ENCODE assay signal across 15 cellular contexts in genomic region chr10:93515071-93515962, GRCh38. TPM values are rescaled to one million over a fixed set of nuclear protein-coding genes. Genes with fewer than 3 reads are reported as not detected.
DNase-seq lines count a peak whose midpoint lies in the region; ATAC-seq and TF ChIP-seq lines count a peak whose summit lies in the region.
"Had no signal": no experiment of that assay in that cellular context is flagged by ENCODE, and none has a peak within 500 bp of the region (broad histone marks: within the 10 kb centered on the region; RNA-seq: fewer than 3 reads in every experiment).

No MANE protein-coding gene starts in this region.

- H3K27me3 Mint-ChIP-seq in T-helper 2 cell treated with Interferon-gamma antibody and Interleukin-4, amounts not matched to agents 5 μg/mL and 100 μg/mL, for 36 hours (ENCODE audit: low read depth) = no peaks in the 10 kb centered on the region
- no peaks in the 10 kb centered on the region for H3K27me3 Mint-ChIP-seq in activated T-helper 1 cell treated with anti-CD3 and anti-CD28 coated beads, Interleukin-12 subunit alpha, Interleukin-12 subunit beta, Interleukin-2, Interleukin-4 antibody, amounts not matched to agents 30 ng/mL and 10 ng/mL and 1 ng/mL, durations not matched to agents 14 hours and 24 hours and 36 hours (ENCODE audit: insufficient read depth)

- H3K36me3 Mint-ChIP-seq in T-helper 2 cell treated with Interferon-gamma antibody and Interleukin-4, amounts not matched to agents 5 μg/mL and 100 μg/mL, for 36 hours (ENCODE audit: low read depth) = peaks cover 56% of the 10 kb centered on the region
- H3K36me3 Mint-ChIP-seq in activated T-helper 1 cell treated with anti-CD3 and anti-CD28 coated beads, Interleukin-12 subunit alpha, Interleukin-12 subunit beta, Interleukin-2, Interleukin-4 antibody, amounts not matched to agents 30 ng/mL and 10 ng/mL and 1 ng/mL, durations not matched to agents 14 hours and 24 hours and 36 hours (ENCODE audit: low read depth) = peaks cover 40% of the 10 kb centered on the region

- peak; percentile 86 for ATAC-seq in upper lobe of right lung
- ATAC-seq in HG03025 (IDR thresholded peaks at IDR 0.05; ENCODE audit: low FRiP score, unreplicated experiment) = no peak

- intact Hi-C loops in upper lobe of right lung (cut with DNase I) = no loop called here
- intact Hi-C loops in activated T-helper 1 cell treated with anti-CD3 and anti-CD28 coated beads, Interleukin-12 subunit alpha, Interleukin-12 subunit beta, Interleukin-2, Interleukin-4 antibody, amounts not matched to agents 30 ng/mL and 10 ng/mL and 1 ng/mL, durations not matched to agents 14 hours and 24 hours and 36 hours (cut with micrococcal nuclease) = no loop called here

- H3K4me3 Mint-ChIP-seq in T-helper 2 cell treated with Interferon-gamma antibody and Interleukin-4, amounts not matched to agents 5 μg/mL and 100 μg/mL, for 36 hours = no peak overlapping the region
- H3K4me3 Mint-ChIP-seq in activated T-helper 1 cell treated with anti-CD3 and anti-CD28 coated beads, Interleukin-12 subunit alpha, Interleukin-12 subunit beta, Interleukin-2, Interleukin-4 antibody, amounts not matched to agents 30 ng/mL and 10 ng/mL and 1 ng/mL, durations not matched to agents 14 hours and 24 hours and 36 hours = no peak overlapping the region

- no peaks in the 10 kb centered on the region for H3K36me3 ChIP-seq in upper lobe of right lung
- H3K36me3 ChIP-seq: thyroid gland had no signal

- no peak overlapping the region for H3K4me3 ChIP-seq in upper lobe of right lung
- H3K4me3 ChIP-seq: thyroid gland had no signal

- peak overlapping the region; percentile 76 for H3K27ac ChIP-seq in upper lobe of right lung
- H3K27ac ChIP-seq: thyroid gland had no signal

- no peak for TF ChIP-seq CTCF in upper lobe of right lung (IDR thresholded peaks at IDR 0.05)

- peaks cover 16% of the 10 kb centered on the region for H3K4me1 ChIP-seq in upper lobe of right lung
- H3K4me1 ChIP-seq: thyroid gland had no signal

- no peak for DNase-seq in T-helper 2 cell treated with Interferon-gamma antibody and Interleukin-4, amounts not matched to agents 5 μg/mL and 100 μg/mL, for 36 hours (ENCODE audit: low spot score)
- DNase-seq in T-helper 2 cell = no peak
- DNase-seq in dermis microvascular lymphatic vessel endothelial cell (ENCODE audit: low read depth in 2 of 2) = peak; percentile 32 to 59
- DNase-seq in midbrain (lab: John Stamatoyannopoulos, UW) = peak; percentile 9
- DNase-seq in upper lobe of right lung = no peak
- no peak for DNase-seq in ecto neural progenitor cell (ENCODE audit: low spot score)
- no peak for DNase-seq in activated T-helper 1 cell treated with anti-CD3 and anti-CD28 coated beads, Interleukin-12 subunit alpha, Interleukin-12 subunit beta, Interleukin-2, Interleukin-4 antibody, amounts not matched to agents 30 ng/mL and 10 ng/mL and 1 ng/mL, durations not matched to agents 14 hours and 24 hours and 36 hours (ENCODE audit: low spot score)
- DNase-seq: activated CD4-positive, alpha-beta T cell treated with anti-CD3 and anti-CD28 coated beads for 48 hours; effector CD4-positive, alpha-beta T cell; EL; NCI-H2227 treated with DMSO at 0.1 percent for 48 hours; stimulated activated CD4-positive, alpha-beta T cell treated with anti-CD3 and anti-CD28 coated beads, Interleukin-4, amount 100 ng/mL, for 4 hours; thyroid gland had no signal

- peaks cover 5% of the 10 kb centered on the region for H3K9me3 Mint-ChIP-seq in T-helper 2 cell treated with Interferon-gamma antibody and Interleukin-4, amounts not matched to agents 5 μg/mL and 100 μg/mL, for 36 hours
- no peaks in the 10 kb centered on the region for H3K9me3 Mint-ChIP-seq in activated T-helper 1 cell treated with anti-CD3 and anti-CD28 coated beads, Interleukin-12 subunit alpha, Interleukin-12 subunit beta, Interleukin-2, Interleukin-4 antibody, amounts not matched to agents 30 ng/mL and 10 ng/mL and 1 ng/mL, durations not matched to agents 14 hours and 24 hours and 36 hours

- H3K9me3 ChIP-seq in upper lobe of right lung = no peaks in the 10 kb centered on the region
- H3K9me3 ChIP-seq: thyroid gland had no signal

- peaks cover 8% of the 10 kb centered on the region for H3K4me1 Mint-ChIP-seq in T-helper 2 cell treated with Interferon-gamma antibody and Interleukin-4, amounts not matched to agents 5 μg/mL and 100 μg/mL, for 36 hours (ENCODE audit: low read depth)
- peaks cover 4% of the 10 kb centered on the region for H3K4me1 Mint-ChIP-seq in activated T-helper 1 cell treated with anti-CD3 and anti-CD28 coated beads, Interleukin-12 subunit alpha, Interleukin-12 subunit beta, Interleukin-2, Interleukin-4 antibody, amounts not matched to agents 30 ng/mL and 10 ng/mL and 1 ng/mL, durations not matched to agents 14 hours and 24 hours and 36 hours (ENCODE audit: low read depth)

- no peaks in the 10 kb centered on the region for H3K27me3 ChIP-seq in upper lobe of right lung
- H3K27me3 ChIP-seq: thyroid gland had no signal

- H3K27ac Mint-ChIP-seq in T-helper 2 cell treated with Interferon-gamma antibody and Interleukin-4, amounts not matched to agents 5 μg/mL and 100 μg/mL, for 36 hours = peak overlapping the region; percentile 4
- H3K27ac Mint-ChIP-seq in activated T-helper 1 cell treated with anti-CD3 and anti-CD28 coated beads, Interleukin-12 subunit alpha, Interleukin-12 subunit beta, Interleukin-2, Interleukin-4 antibody, amounts not matched to agents 30 ng/mL and 10 ng/mL and 1 ng/mL, durations not matched to agents 14 hours and 24 hours and 36 hours = no peak overlapping the region

RNA-seq across cellular contexts. Expression of gene CEP55, which starts 18.9 kb away (rescaled TPM):
- total RNA-seq in dermis microvascular lymphatic vessel endothelial cell (11.6 and 37.1 TPM in 2 replicates), upper lobe of right lung (0.35 TPM)
- 53.0 and 55.7 TPM in 2 replicates for total RNA-seq in activated T-helper 1 cell treated with anti-CD3 and anti-CD28 coated beads, Interleukin-12 subunit alpha, Interleukin-12 subunit beta, Interleukin-2, Interleukin-4 antibody, amounts not matched to agents 30 ng/mL and 10 ng/mL and 1 ng/mL, durations not matched to agents 14 hours and 24 hours and 36 hours

RNA-seq across cellular contexts. Expression of gene MYOF, which starts 33.2 kb away (rescaled TPM):
- total RNA-seq in dermis microvascular lymphatic vessel endothelial cell (119 and 180 TPM in 2 replicates), upper lobe of right lung (132 TPM)
- total RNA-seq in activated T-helper 1 cell treated with anti-CD3 and anti-CD28 coated beads, Interleukin-12 subunit alpha, Interleukin-12 subunit beta, Interleukin-2, Interleukin-4 antibody, amounts not matched to agents 30 ng/mL and 10 ng/mL and 1 ng/mL, durations not matched to agents 14 hours and 24 hours and 36 hours = 13.4 and 13.7 TPM in 2 replicates

RNA-seq across cellular contexts. Expression of gene FFAR4, which starts 51.1 kb away (rescaled TPM):
- total RNA-seq in dermis microvascular lymphatic vessel endothelial cell = not detected in 2 replicates
- total RNA-seq in upper lobe of right lung = 4.9 TPM
- not detected in 2 replicates for total RNA-seq in activated T-helper 1 cell treated with anti-CD3 and anti-CD28 coated beads, Interleukin-12 subunit alpha, Interleukin-12 subunit beta, Interleukin-2, Interleukin-4 antibody, amounts not matched to agents 30 ng/mL and 10 ng/mL and 1 ng/mL, durations not matched to agents 14 hours and 24 hours and 36 hours
- total RNA-seq: SK-MEL-5 had no signal

Comparison
In these comparisons a context has a peak if more than half of its experiments do, and no peak if none do; other contexts are left out.
1. DNase-seq: peak in dermis microvascular lymphatic vessel endothelial cell (2 of 2) and midbrain (single experiment); none in T-helper 2 cell treated with Interferon-gamma antibody and Interleukin-4, amounts not matched to agents 5 μg/mL and 100 μg/mL, for 36 hours (single experiment), T-helper 2 cell (0 of 5), upper lobe of right lung (single experiment), ecto neural progenitor cell (single experiment) and activated T-helper 1 cell treated with anti-CD3 and anti-CD28 coated beads, Interleukin-12 subunit alpha, Interleukin-12 subunit beta, Interleukin-2, Interleukin-4 antibody, amounts not matched to agents 30 ng/mL and 10 ng/mL and 1 ng/mL, durations not matched to agents 14 hours and 24 hours and 36 hours (single experiment).